1 cellular context compared by ENCODE assay signal in the genomic region with DNA sequence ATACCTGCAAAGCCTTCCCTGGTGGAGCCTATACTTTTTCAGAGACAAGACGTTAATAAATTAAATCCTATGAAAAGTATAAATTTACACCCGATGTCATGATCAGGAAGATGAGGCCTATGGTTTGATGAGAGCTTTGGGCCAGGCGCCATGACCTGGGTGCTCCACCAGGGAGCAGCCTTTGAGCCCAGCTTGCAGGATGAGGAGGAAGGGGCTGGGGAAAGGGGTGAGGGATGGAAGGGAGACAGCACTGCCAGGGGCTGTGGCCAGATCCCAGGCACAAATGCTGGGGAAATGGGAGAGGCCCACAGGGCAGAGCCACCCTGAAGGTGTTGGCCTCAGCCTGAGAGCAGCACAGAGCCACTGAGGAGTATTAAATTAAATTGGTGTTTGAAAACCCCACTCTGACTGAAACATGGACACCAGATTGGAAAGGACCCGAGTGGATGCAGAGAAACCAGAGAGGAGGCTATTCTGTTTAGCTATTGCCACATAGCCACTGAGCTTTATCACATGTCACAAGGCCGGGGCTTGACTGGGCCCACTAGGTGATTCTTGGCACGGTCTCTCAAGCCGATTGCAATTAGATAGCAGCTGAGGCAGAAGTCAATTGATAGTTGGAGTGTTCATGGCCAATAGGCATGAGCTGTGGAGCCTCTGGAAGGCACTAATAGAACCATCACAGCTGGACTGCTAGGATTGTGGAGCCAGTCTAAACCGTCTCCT.
TF ChIP-seq lines count a peak whose summit lies in the region.

No MANE protein-coding gene starts in this region.

TF ChIP-seq in K562, 482 proteins besides CTCF, POLR2A, EP300 and RAD21:
- TF ChIP-seq, protein P1, sequence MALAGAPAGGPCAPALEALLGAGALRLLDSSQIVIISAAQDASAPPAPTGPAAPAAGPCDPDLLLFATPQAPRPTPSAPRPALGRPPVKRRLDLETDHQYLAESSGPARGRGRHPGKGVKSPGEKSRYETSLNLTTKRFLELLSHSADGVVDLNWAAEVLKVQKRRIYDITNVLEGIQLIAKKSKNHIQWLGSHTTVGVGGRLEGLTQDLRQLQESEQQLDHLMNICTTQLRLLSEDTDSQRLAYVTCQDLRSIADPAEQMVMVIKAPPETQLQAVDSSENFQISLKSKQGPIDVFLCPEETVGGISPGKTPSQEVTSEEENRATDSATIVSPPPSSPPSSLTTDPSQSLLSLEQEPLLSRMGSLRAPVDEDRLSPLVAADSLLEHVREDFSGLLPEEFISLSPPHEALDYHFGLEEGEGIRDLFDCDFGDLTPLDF (CRISPR knock-in tag; IDR thresholded peaks at IDR 0.05): no peak
- TF ChIP-seq ZKSCAN3 (CRISPR knock-in tag; IDR thresholded peaks at IDR 0.05) (no peak), MYBL2 (IDR thresholded peaks at IDR 0.05; ENCODE audit: low read depth) (no peak), MYBL2 (CRISPR knock-in tag; IDR thresholded peaks at IDR 0.05; ENCODE audit: borderline replicate concordance) (no peak), ZNF551 (CRISPR knock-in tag; IDR thresholded peaks at IDR 0.05) (no peak), BMI1 (IDR thresholded peaks at IDR 0.05; ENCODE audit: low read length) (no peak), TCFL5 (CRISPR knock-in tag; conservative IDR thresholded peaks at IDR 0.05) (no peak), ZBED1 (IDR thresholded peaks at IDR 0.05) (no peak), ARNT (IDR thresholded peaks at IDR 0.05) (no peak)
- TF ChIP-seq, protein P2, sequence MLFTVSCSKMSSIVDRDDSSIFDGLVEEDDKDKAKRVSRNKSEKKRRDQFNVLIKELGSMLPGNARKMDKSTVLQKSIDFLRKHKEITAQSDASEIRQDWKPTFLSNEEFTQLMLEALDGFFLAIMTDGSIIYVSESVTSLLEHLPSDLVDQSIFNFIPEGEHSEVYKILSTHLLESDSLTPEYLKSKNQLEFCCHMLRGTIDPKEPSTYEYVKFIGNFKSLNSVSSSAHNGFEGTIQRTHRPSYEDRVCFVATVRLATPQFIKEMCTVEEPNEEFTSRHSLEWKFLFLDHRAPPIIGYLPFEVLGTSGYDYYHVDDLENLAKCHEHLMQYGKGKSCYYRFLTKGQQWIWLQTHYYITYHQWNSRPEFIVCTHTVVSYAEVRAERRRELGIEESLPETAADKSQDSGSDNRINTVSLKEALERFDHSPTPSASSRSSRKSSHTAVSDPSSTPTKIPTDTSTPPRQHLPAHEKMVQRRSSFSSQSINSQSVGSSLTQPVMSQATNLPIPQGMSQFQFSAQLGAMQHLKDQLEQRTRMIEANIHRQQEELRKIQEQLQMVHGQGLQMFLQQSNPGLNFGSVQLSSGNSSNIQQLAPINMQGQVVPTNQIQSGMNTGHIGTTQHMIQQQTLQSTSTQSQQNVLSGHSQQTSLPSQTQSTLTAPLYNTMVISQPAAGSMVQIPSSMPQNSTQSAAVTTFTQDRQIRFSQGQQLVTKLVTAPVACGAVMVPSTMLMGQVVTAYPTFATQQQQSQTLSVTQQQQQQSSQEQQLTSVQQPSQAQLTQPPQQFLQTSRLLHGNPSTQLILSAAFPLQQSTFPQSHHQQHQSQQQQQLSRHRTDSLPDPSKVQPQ (CRISPR knock-in tag; IDR thresholded peaks at IDR 0.05; ENCODE audit: borderline replicate concordance): no peak
- TF ChIP-seq, protein P3, sequence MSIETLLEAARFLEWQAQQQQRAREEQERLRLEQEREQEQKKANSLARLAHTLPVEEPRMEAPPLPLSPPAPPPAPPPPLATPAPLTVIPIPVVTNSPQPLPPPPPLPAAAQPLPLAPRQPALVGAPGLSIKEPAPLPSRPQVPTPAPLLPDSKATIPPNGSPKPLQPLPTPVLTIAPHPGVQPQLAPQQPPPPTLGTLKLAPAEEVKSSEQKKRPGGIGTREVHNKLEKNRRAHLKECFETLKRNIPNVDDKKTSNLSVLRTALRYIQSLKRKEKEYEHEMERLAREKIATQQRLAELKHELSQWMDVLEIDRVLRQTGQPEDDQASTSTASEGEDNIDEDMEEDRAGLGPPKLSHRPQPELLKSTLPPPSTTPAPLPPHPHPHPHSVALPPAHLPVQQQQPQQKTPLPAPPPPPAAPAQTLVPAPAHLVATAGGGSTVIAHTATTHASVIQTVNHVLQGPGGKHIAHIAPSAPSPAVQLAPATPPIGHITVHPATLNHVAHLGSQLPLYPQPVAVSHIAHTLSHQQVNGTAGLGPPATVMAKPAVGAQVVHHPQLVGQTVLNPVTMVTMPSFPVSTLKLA (conservative IDR thresholded peaks at IDR 0.05): no peak
- TF ChIP-seq, protein P4, sequence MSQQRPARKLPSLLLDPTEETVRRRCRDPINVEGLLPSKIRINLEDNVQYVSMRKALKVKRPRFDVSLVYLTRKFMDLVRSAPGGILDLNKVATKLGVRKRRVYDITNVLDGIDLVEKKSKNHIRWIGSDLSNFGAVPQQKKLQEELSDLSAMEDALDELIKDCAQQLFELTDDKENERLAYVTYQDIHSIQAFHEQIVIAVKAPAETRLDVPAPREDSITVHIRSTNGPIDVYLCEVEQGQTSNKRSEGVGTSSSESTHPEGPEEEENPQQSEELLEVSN (IDR thresholded peaks at IDR 0.05; ENCODE audit: borderline replicate concordance in 1 of 2, extremely low read depth in 1 of 2, insufficient read depth in 1 of 2, insufficient read length in 1 of 2, low read depth in 1 of 2, low read length in 1 of 2, poor library complexity in 1 of 2, severe bottlenecking in 1 of 2): no peak
- TF ChIP-seq, protein P5, sequence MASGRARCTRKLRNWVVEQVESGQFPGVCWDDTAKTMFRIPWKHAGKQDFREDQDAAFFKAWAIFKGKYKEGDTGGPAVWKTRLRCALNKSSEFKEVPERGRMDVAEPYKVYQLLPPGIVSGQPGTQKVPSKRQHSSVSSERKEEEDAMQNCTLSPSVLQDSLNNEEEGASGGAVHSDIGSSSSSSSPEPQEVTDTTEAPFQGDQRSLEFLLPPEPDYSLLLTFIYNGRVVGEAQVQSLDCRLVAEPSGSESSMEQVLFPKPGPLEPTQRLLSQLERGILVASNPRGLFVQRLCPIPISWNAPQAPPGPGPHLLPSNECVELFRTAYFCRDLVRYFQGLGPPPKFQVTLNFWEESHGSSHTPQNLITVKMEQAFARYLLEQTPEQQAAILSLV (tag; IDR thresholded peaks at IDR 0.05): no peak
